ENCODE assay signal across 8 cellular contexts in genomic region chr2:45643095-45643494, GRCh38. TPM values are rescaled to one million over a fixed set of nuclear protein-coding genes. Genes with fewer than 3 reads are reported as not detected.
DNase-seq lines count a peak whose midpoint lies in the region; ATAC-seq and TF ChIP-seq lines count a peak whose summit lies in the region.

No MANE protein-coding gene starts in this region.

- H3K9me3 ChIP-seq in HUES64 (ENCODE audit: insufficient read depth, low read depth, low read length): no peaks in the 10 kb centered on the region

- DNase-seq in coronary artery (ENCODE audit: low spot score): no peak
- no peak for DNase-seq in naive B cell
- DNase-seq in COLO829 (ENCODE audit: low spot score): no peak
- no peak for DNase-seq in NCI-H774 (lab: John Stamatoyannopoulos, UW)

- H3K27me3 Mint-ChIP-seq in naive B cell: peaks cover 11 to 23% (median 19%) of the 10 kb centered on the region in 3 donors

- peak overlapping the region; percentile 19; the same call in 1 of the 2 replicates for H3K9ac ChIP-seq in HUES64 (ENCODE audit: low read depth, low read length)

- 41% methylated on average over 11 of the region's 11 CpGs for WGBS in HUES64

- H3K4me3 Mint-ChIP-seq in naive B cell: peak overlapping the region; percentile 60 to 91 (median 80)

- ATAC-seq in naive B cell (ENCODE audit: low read depth in 2 of 2): peak; percentile 9 to 12
- no peak for ATAC-seq in HG03108 (IDR thresholded peaks at IDR 0.05; ENCODE audit: unreplicated experiment)
- no peak for ATAC-seq in HG02870 (IDR thresholded peaks at IDR 0.05; ENCODE audit: unreplicated experiment)

- TF ChIP-seq CTCF in C4-2B (conservative IDR thresholded peaks at IDR 0.05) (no peak), coronary artery (IDR thresholded peaks at IDR 0.05) (no peak)

- no peaks in the 10 kb centered on the region for H3K36me3 Mint-ChIP-seq in naive B cell

- H3K4me3 ChIP-seq in HUES64 (ENCODE audit: low read length) (peak overlapping the region; percentile 60), coronary artery (peak overlapping the region; percentile 70)

- H3K27me3 ChIP-seq in HUES64 (ENCODE audit: insufficient read depth, low read length): peaks cover 63% of the 10 kb centered on the region

- no peaks in the 10 kb centered on the region for H3K36me3 ChIP-seq in HUES64 (ENCODE audit: insufficient read depth, low read length)

- H3K4me1 Mint-ChIP-seq in naive B cell: peaks cover 15 to 21% (median 17%) of the 10 kb centered on the region in 3 donors

- H3K9me3 Mint-ChIP-seq in naive B cell: no peaks in the 10 kb centered on the region

- peak overlapping the region in 1 of 6 donors; percentile 87 for H3K27ac Mint-ChIP-seq in naive B cell

- peaks cover 7% of the 10 kb centered on the region for H3K4me1 ChIP-seq in HUES64 (ENCODE audit: insufficient read depth, low read length)

- H3K27ac ChIP-seq in C4-2B (peak overlapping the region; percentile 21; the same call in 1 of the 2 replicates), HUES64 (ENCODE audit: low read depth, low read length) (no peak overlapping the region), coronary artery (no peak overlapping the region)

RNA-seq across cellular contexts. Expression of gene PRKCE, which starts 8.4 kb away (rescaled TPM):
- 0.80 TPM for polyA plus RNA-seq in HUES64 (2013, experiment 1 of 2)
- 0.76 TPM for polyA plus RNA-seq in HUES64 (2013, experiment 2 of 2)
- 10 to 100 TPM; 14.8 to 33.3 (median 23.2) TPM for polyA plus RNA-seq in naive B cell (ENCODE audit: low read depth in 6 of 6)

RNA-seq across cellular contexts. Expression of gene SRBD1, which starts 32.0 kb away (rescaled TPM):
- polyA plus RNA-seq in HUES64 (2013, experiment 1 of 2): 18.7 TPM
- 18.8 TPM for polyA plus RNA-seq in HUES64 (2013, experiment 2 of 2)
- polyA plus RNA-seq in naive B cell (ENCODE audit: low read depth in 6 of 6): 10 to 100 TPM; 11.6 to 20.0 (median 15.1) TPM

Comparison
In these comparisons a context has a peak if more than half of its experiments do, and no peak if none do; other contexts are left out.
1. ATAC-seq: peak in naive B cell (2 of 2); none in HG03108 (single experiment) and HG02870 (single experiment).